22 cellular contexts compared by ENCODE assay signal in the genomic region with DNA sequence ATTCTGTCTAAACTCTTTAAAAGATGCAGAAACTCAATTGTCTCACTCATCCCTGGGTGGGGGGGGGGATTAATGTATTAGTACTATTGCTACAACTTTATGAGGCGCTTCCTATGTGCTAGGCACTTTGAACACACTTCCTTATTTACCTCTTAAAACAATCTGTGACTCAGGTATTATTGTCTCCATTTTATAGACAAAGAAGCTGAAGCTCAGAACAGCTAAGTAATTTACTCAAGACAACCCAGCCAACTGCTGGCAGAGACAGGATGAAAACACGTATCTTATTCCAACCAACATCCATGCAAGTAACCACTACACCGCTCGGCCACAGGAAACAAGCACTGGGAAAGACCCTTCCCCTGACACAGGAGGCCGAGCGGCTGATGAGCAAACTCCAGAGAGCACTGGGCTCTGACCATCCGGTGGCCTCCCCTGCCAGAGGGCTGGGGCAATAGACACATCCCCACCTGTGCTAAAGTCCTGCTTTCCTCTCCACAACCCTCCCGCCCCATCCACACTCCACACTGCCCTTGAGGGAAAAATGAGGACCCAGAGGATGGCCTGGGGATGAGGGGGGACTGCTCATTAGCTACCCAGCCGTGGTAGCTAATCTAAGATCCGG.
DNase-seq lines count a peak whose midpoint lies in the region; ATAC-seq, FAIRE-seq and TF ChIP-seq lines count a peak whose summit lies in the region.
"Had no signal": no experiment of that assay in that cellular context is flagged by ENCODE, and none has a peak within 500 bp of the region (broad histone marks: within the 10 kb centered on the region; RNA-seq: fewer than 3 reads in every experiment).

No MANE protein-coding gene starts in this region.

- WGBS in HepG2 (ENCODE audit: low lambda C conversion rate), result 36% methylated on average over 8 of the region's 10 CpGs
- WGBS in right lobe of liver (ENCODE audit: insufficient coverage, low coverage, low lambda C conversion rate, missing lambda C conversion rate), result 69% methylated on average over 6 of the region's 10 CpGs

- peaks cover 3 to 6% of the 10 kb centered on the region in 2 experiments; a peak in 1 of 5 replicates for H3K27me3 ChIP-seq in HepG2 (ENCODE audit: control insufficient read depth in 1 of 2, insufficient read depth in 2 of 2, low read length in 2 of 2)
- no peaks in the 10 kb centered on the region for H3K27me3 ChIP-seq in right lobe of liver

- DNase-seq in HepG2 (ENCODE audit: low spot score) (no peak), right lobe of liver (no peak), ecto neural progenitor cell (ENCODE audit: low spot score) (peak; percentile 33), neural crest cell (ENCODE audit: low read depth, low spot score) (no peak), posterior cingulate gyrus (no peak)
- DNase-seq in stimulated activated CD4-positive, alpha-beta T cell treated with anti-CD3 and anti-CD28 coated beads, Interleukin-12 subunit alpha, Interleukin-12 subunit beta, amount 100 ng/mL, for 4 hours, result no peak
- DNase-seq: 8988T, AML-193, GDM1, H7, KG1, NCI-H1105, NCI-H146, NCI-H2029, NCI-H2227 treated with DMSO at 0.1 percent for 48 hours, NCI-H510A treated with DMSO at 0.1 percent for 48 hours, NCI-H748 treated with DMSO at 0.1 percent for 48 hours, SIG-M5, SK-N-SH had no signal

- H3K27ac ChIP-seq in HepG2 (ENCODE audit: extremely low read length, insufficient read depth, low read length) (no peak overlapping the region), right lobe of liver (no peak overlapping the region)
- H3K27ac ChIP-seq: C4-2B had no signal

- no peaks in the 10 kb centered on the region for H3K9me3 ChIP-seq in HepG2 (ENCODE audit: low read length)
- H3K9me3 ChIP-seq in right lobe of liver, result no peaks in the 10 kb centered on the region
- H3K9me3 ChIP-seq: SK-N-SH had no signal

- CTCF ChIA-PET in HepG2 (lab: Yijun Ruan, JAX; ENCODE audit: low intra/inter-chr PET ratio, low total read pairs), result no interaction called here

- no peaks in the 10 kb centered on the region for H3K36me3 Mint-ChIP-seq in neural crest cell (ENCODE audit: low read depth)

- H4K20me1 ChIP-seq in HepG2 (ENCODE audit: insufficient read depth, low read length), result no peaks in the 10 kb centered on the region

- H3K4me2 ChIP-seq in HepG2 (ENCODE audit: low read depth, low read length), result no peak overlapping the region
- H3K4me2 ChIP-seq: SK-N-SH had no signal

- no peaks in the 10 kb centered on the region for H3K79me2 ChIP-seq in HepG2 (ENCODE audit: insufficient read depth, low read length)

- no peak for TF ChIP-seq CTCF in HepG2 (CRISPR knock-in tag; IDR thresholded peaks at IDR 0.05)
- TF ChIP-seq CTCF in right lobe of liver (IDR thresholded peaks at IDR 0.05), result no peak
- no peak for TF ChIP-seq CTCF in neural crest cell (conservative IDR thresholded peaks at IDR 0.05)

- in situ Hi-C loops in HepG2 (cut with HindIII; ENCODE audit: extremely low pct_ligation_motif_present, low pct_unique_long_range_greater_than_20kb), result no loop called here

- peak overlapping the region; percentile 43 for H3K27ac Mint-ChIP-seq in neural crest cell (ENCODE audit: unreplicated experiment)

- H2AFZ ChIP-seq in HepG2 (ENCODE audit: low read length), result no peak overlapping the region

- TF ChIP-seq POLR2A in HepG2 (IDR thresholded peaks at IDR 0.05; ENCODE audit: insufficient read depth in 1 of 2, low read depth in 2 of 2, low read length in 2 of 2), result no peak
- no peak for TF ChIP-seq POLR2A in right lobe of liver (IDR thresholded peaks at IDR 0.05)

- intact Hi-C loops in HepG2 (cut with micrococcal nuclease; ENCODE audit: unreplicated experiment), result no loop called here
- intact Hi-C loops in right lobe of liver (cut with DNase I), result no loop called here
- intact Hi-C loops in posterior cingulate gyrus (cut with DNase I), result no loop called here

- no peak for FAIRE-seq in HepG2 (lab: Jason Lieb, UNC)

- no peaks in the 10 kb centered on the region for H3K4me1 Mint-ChIP-seq in neural crest cell

- no peaks in the 10 kb centered on the region for H3K27me3 Mint-ChIP-seq in neural crest cell (ENCODE audit: low read depth)

- H3K4me3 ChIP-seq in HepG2 (replicated peaks in 1 of 3; ENCODE audit: insufficient read depth in 1 of 3, low read depth in 2 of 3, low read length in 3 of 3) (no peak overlapping the region), right lobe of liver (no peak overlapping the region)

- peak; percentile 58; the same call in 2 of the 3 replicates for ATAC-seq in HepG2
- ATAC-seq in right lobe of liver, result no peak
- no peak for ATAC-seq in HG03095 (IDR thresholded peaks at IDR 0.05; ENCODE audit: unreplicated experiment)
- ATAC-seq: Panc1 had no signal

- no peak for TF ChIP-seq RAD21 in HepG2 (CRISPR knock-in tag; IDR thresholded peaks at IDR 0.05)

- H3K4me1 ChIP-seq in HepG2 (ENCODE audit: insufficient read depth, low read length) (peaks cover 21% of the 10 kb centered on the region), right lobe of liver (no peaks in the 10 kb centered on the region)

- no peaks in the 10 kb centered on the region for H3K36me3 ChIP-seq in HepG2 (replicated peaks in 1 of 2; ENCODE audit: control insufficient read depth in 1 of 2, insufficient read depth in 2 of 2, low read length in 2 of 2)
- no peaks in the 10 kb centered on the region for H3K36me3 ChIP-seq in right lobe of liver

- no peak overlapping the region for H3K4me3 Mint-ChIP-seq in neural crest cell

- H3K9ac ChIP-seq in HepG2 (ENCODE audit: insufficient read depth, low read depth, low read length), result no peak overlapping the region
- H3K9ac ChIP-seq: SK-N-SH had no signal

- no peak for TF ChIP-seq EP300 in HepG2 (IDR thresholded peaks at IDR 0.05; ENCODE audit: low read depth in 2 of 2, low read length in 2 of 2)
- TF ChIP-seq EP300 in HepG2 (CRISPR knock-in tag; IDR thresholded peaks at IDR 0.05; ENCODE audit: borderline replicate concordance), result no peak

- BruUV-seq in HepG2 (replicated peaks; lab: Mats Ljungman, UMichigan), result no TSS peak

- POLR2A ChIA-PET in HepG2 (lab: Yijun Ruan, JAX), result no interaction called here

- H3K9me3 Mint-ChIP-seq in neural crest cell, result no peaks in the 10 kb centered on the region

TF ChIP-seq in HepG2, 621 proteins besides CTCF, POLR2A, EP300 and RAD21:
- TF ChIP-seq, protein P1, sequence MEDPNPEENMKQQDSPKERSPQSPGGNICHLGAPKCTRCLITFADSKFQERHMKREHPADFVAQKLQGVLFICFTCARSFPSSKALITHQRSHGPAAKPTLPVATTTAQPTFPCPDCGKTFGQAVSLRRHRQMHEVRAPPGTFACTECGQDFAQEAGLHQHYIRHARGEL (CRISPR knock-in tag; IDR thresholded peaks at IDR 0.05), result no peak
- no peak for TF ChIP-seq ZNF33B (CRISPR knock-in tag; IDR thresholded peaks at IDR 0.05)
- no peak for TF ChIP-seq ZSCAN29 (CRISPR knock-in tag; conservative IDR thresholded peaks at IDR 0.05)
- no peak for TF ChIP-seq GATAD2A (CRISPR knock-in tag; IDR thresholded peaks at IDR 0.05)
- TF ChIP-seq, protein P2, sequence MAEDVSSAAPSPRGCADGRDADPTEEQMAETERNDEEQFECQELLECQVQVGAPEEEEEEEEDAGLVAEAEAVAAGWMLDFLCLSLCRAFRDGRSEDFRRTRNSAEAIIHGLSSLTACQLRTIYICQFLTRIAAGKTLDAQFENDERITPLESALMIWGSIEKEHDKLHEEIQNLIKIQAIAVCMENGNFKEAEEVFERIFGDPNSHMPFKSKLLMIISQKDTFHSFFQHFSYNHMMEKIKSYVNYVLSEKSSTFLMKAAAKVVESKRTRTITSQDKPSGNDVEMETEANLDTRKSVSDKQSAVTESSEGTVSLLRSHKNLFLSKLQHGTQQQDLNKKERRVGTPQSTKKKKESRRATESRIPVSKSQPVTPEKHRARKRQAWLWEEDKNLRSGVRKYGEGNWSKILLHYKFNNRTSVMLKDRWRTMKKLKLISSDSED (CRISPR knock-in tag; IDR thresholded peaks at IDR 0.05), result no peak
- no peak for TF ChIP-seq ZNF816 (CRISPR knock-in tag; IDR thresholded peaks at IDR 0.05; ENCODE audit: borderline replicate concordance)
TF ChIP-seq in HepG2: peak in this region for 0.
